Comparison of ENCODE assay signal across 14 cellular contexts in the genomic region with DNA sequence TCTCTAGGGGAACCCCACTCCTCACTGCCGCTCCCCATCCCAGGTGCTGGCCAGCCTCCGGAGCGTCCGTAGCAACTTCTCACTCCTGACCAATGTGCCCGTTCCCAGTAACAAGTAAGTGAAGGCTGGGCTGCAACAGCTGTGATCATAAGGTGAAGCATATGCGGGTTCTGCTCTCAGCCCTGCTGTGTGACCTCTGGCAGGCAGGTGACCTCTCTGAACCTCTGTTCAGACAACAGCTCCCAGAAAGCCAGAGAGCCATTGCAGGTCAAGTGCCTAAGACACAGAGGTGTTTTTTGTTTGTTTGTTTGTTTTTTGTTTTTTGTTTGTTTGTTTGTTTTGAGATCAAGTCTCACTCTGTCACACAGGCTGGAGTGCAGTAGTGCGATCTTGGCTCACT. TPM values are rescaled to one million over a fixed set of nuclear protein-coding genes. Genes with fewer than 3 reads are reported as not detected.
DNase-seq lines count a peak whose midpoint lies in the region; ATAC-seq, FAIRE-seq and TF ChIP-seq lines count a peak whose summit lies in the region.
"Had no signal": no experiment of that assay in that cellular context is flagged by ENCODE, and none has a peak within 500 bp of the region (broad histone marks: within the 10 kb centered on the region; RNA-seq: fewer than 3 reads in every experiment).

No MANE protein-coding gene starts in this region.

- H3K36me3 Mint-ChIP-seq in T-helper 1 cell treated with Interleukin-12 subunit alpha and Interleukin-12 subunit beta and Interleukin-4 antibody, amounts not matched to agents 30 μg/mL and 1 μg/mL, for 36 hours (ENCODE audit: low read depth), result peaks cover 35% of the 10 kb centered on the region
- no peaks in the 10 kb centered on the region for H3K36me3 Mint-ChIP-seq in activated T-cell treated with anti-CD3 and anti-CD28 coated beads, Interleukin-2, amount 50 U/mL, for 72 hours (ENCODE audit: insufficient read depth in 2 of 2)

- no peak for TF ChIP-seq CTCF in HEK293 (tag by site-specific recombination; IDR thresholded peaks at IDR 0.05)

- no peaks in the 10 kb centered on the region for H3K36me3 ChIP-seq in HEK293 (ENCODE audit: control insufficient read depth in 2 of 2, insufficient read depth in 1 of 2, low read length in 2 of 2)
- H3K36me3 ChIP-seq: HAP-1 had no signal

- no peaks in the 10 kb centered on the region for H3K9me3 ChIP-seq in HEK293 (ENCODE audit: control insufficient read depth, insufficient read depth, low read depth, low read length)
- H3K9me3 ChIP-seq: BLaER1, HAP-1 had no signal

- no peak for TF ChIP-seq POLR2A in GM12891 (IDR thresholded peaks at IDR 0.05; ENCODE audit: low read depth, low read length)

- H3K27ac ChIP-seq in HEK293 (ENCODE audit: extremely low read depth, low read depth, low read length), result no peak overlapping the region
- H3K27ac ChIP-seq: BLaER1 had no signal

- FAIRE-seq in GM12891 (lab: Jason Lieb, UNC), result no peak
- FAIRE-seq: GM12878, GM19239 had no signal

- no peak for ATAC-seq in activated T-cell treated with anti-CD3 and anti-CD28 coated beads, Interleukin-2, amount 50 U/mL, for 72 hours (replicated peaks in 1 of 2)
- ATAC-seq: GM12878 had no signal

- no peaks in the 10 kb centered on the region for H3K4me1 ChIP-seq in HEK293 (ENCODE audit: control insufficient read depth, insufficient read depth, low read length)

- H3K4me1 Mint-ChIP-seq in T-helper 1 cell treated with Interleukin-12 subunit alpha and Interleukin-12 subunit beta and Interleukin-4 antibody, amounts not matched to agents 30 μg/mL and 1 μg/mL, for 36 hours (ENCODE audit: low read depth), result peaks cover 22% of the 10 kb centered on the region
- peaks cover 8% of the 10 kb centered on the region for H3K4me1 Mint-ChIP-seq in activated T-cell treated with anti-CD3 and anti-CD28 coated beads, Interleukin-2, amount 50 U/mL, for 72 hours (ENCODE audit: low read depth)

- no peak overlapping the region for H3K4me3 Mint-ChIP-seq in T-helper 1 cell treated with Interleukin-12 subunit alpha and Interleukin-12 subunit beta and Interleukin-4 antibody, amounts not matched to agents 30 μg/mL and 1 μg/mL, for 36 hours
- H3K4me3 Mint-ChIP-seq in activated T-cell treated with anti-CD3 and anti-CD28 coated beads, Interleukin-2, amount 50 U/mL, for 72 hours, result no peak overlapping the region
- H3K4me3 Mint-ChIP-seq: CD4-positive, alpha-beta memory T cell had no signal

- POLR2A ChIA-PET in HEK293 (lab: Yijun Ruan, JAX), result interaction anchor here (0.5 kb wide), 1 partner anchor 341 kb away, joined by 4 read pairs; no protein-coding TSS in a partner anchor

- CTCF ChIA-PET in HEK293 (lab: Yijun Ruan, JAX), result interaction anchor here (0.6 to 3.4 kb wide), 2 partner anchors 32 to 101 kb away, joined by 3 to 13 read pairs; no protein-coding TSS in a partner anchor

- no peak overlapping the region for H3K4me3 ChIP-seq in HEK293 (ENCODE audit: low read depth, low read length)
- H3K4me3 ChIP-seq: BLaER1, GM12878, HAP-1 had no signal

- H3K27ac Mint-ChIP-seq in T-helper 1 cell treated with Interleukin-12 subunit alpha and Interleukin-12 subunit beta and Interleukin-4 antibody, amounts not matched to agents 30 μg/mL and 1 μg/mL, for 36 hours, result peak overlapping the region; percentile 28
- no peak overlapping the region for H3K27ac Mint-ChIP-seq in activated T-cell treated with anti-CD3 and anti-CD28 coated beads, Interleukin-2, amount 50 U/mL, for 72 hours

- no peak for DNase-seq in T-helper 1 cell
- DNase-seq in epidermal melanocyte (ENCODE audit: insufficient read length, low spot score), result peak; percentile 0
- DNase-seq in NCI-H2107 treated with DMSO at 0.1 percent for 48 hours (lab: John Stamatoyannopoulos, UW; ENCODE audit: unreplicated experiment), result no peak
- DNase-seq in activated T-cell treated with anti-CD3 and anti-CD28 coated beads, Interleukin-2, amount 50 U/mL, for 72 hours, result no peak
- no peak for DNase-seq in GM12891 (ENCODE audit: insufficient read length, low spot score)
- DNase-seq: 8988T; CD4-positive, alpha-beta memory T cell; DMS79 treated with DMSO at 0.1 percent for 48 hours had no signal

- no peaks in the 10 kb centered on the region for H3K9me3 Mint-ChIP-seq in T-helper 1 cell treated with Interleukin-12 subunit alpha and Interleukin-12 subunit beta and Interleukin-4 antibody, amounts not matched to agents 30 μg/mL and 1 μg/mL, for 36 hours
- H3K9me3 Mint-ChIP-seq in activated T-cell treated with anti-CD3 and anti-CD28 coated beads, Interleukin-2, amount 50 U/mL, for 72 hours, result no peaks in the 10 kb centered on the region

- no peaks in the 10 kb centered on the region for H3K27me3 Mint-ChIP-seq in T-helper 1 cell treated with Interleukin-12 subunit alpha and Interleukin-12 subunit beta and Interleukin-4 antibody, amounts not matched to agents 30 μg/mL and 1 μg/mL, for 36 hours (ENCODE audit: low read depth)
- peaks cover 14% of the 10 kb centered on the region for H3K27me3 Mint-ChIP-seq in activated T-cell treated with anti-CD3 and anti-CD28 coated beads, Interleukin-2, amount 50 U/mL, for 72 hours (ENCODE audit: low read depth)
- H3K27me3 Mint-ChIP-seq: CD4-positive, alpha-beta memory T cell had no signal

TF ChIP-seq in HEK293, 187 proteins besides CTCF, POLR2A, EP300 and RAD21:
- peak; percentile 92; the same call in 1 of the 2 replicates for TF ChIP-seq ZNF768 (tag by site-specific recombination; IDR thresholded peaks at IDR 0.05)
- TF ChIP-seq ZNF624 (tag by site-specific recombination; IDR thresholded peaks at IDR 0.05), result no peak
TF ChIP-seq in HEK293: peak in this region for 1.

TF ChIP-seq in GM12891, 5 proteins besides CTCF, POLR2A, EP300 and RAD21:
- no peak for TF ChIP-seq POU2F2 (IDR thresholded peaks at IDR 0.05; ENCODE audit: low read depth, low read length)
- TF ChIP-seq POLR2AphosphoS5 (IDR thresholded peaks at IDR 0.05; ENCODE audit: low read depth, low read length), result no peak
- no peak for TF ChIP-seq PAX5 (IDR thresholded peaks at IDR 0.05; ENCODE audit: insufficient read depth, low read length, severe bottlenecking)
- no peak for TF ChIP-seq TAF1 (IDR thresholded peaks at IDR 0.05; ENCODE audit: low read depth, low read length)
- TF ChIP-seq SPI1 (IDR thresholded peaks at IDR 0.05; ENCODE audit: low read depth, low read length), result no peak
TF ChIP-seq in GM12891: peak in this region for 0.

RNA-seq across cellular contexts. Expression of a gene that starts 28.7 kb away (rescaled TPM):
- total RNA-seq in activated T-cell treated with anti-CD3 and anti-CD28 coated beads, Interleukin-2, amount 50 U/mL, for 72 hours, result 10 to 100 TPM; 21.8 to 36.8 TPM
- 11.7 TPM for polyA plus RNA-seq in GM12891 (2012; ENCODE audit: low read depth, missing spikeins)

RNA-seq across cellular contexts. Expression of a gene that starts 45.7 kb away (rescaled TPM):
- 100 to 1,000 TPM; 128 to 137 TPM for total RNA-seq in activated T-cell treated with anti-CD3 and anti-CD28 coated beads, Interleukin-2, amount 50 U/mL, for 72 hours
- polyA plus RNA-seq in GM12891 (2012; ENCODE audit: low read depth, missing spikeins), result 175 TPM

RNA-seq across cellular contexts. Expression of a gene that starts 54.1 kb away (rescaled TPM):
- total RNA-seq in activated T-cell treated with anti-CD3 and anti-CD28 coated beads, Interleukin-2, amount 50 U/mL, for 72 hours, result 10 to 100 TPM; 65.2 to 70.7 TPM
- polyA plus RNA-seq in GM12891 (2012; ENCODE audit: low read depth, missing spikeins), result 34.5 TPM
